16 cellular contexts compared by ENCODE assay signal in the genomic region with DNA sequence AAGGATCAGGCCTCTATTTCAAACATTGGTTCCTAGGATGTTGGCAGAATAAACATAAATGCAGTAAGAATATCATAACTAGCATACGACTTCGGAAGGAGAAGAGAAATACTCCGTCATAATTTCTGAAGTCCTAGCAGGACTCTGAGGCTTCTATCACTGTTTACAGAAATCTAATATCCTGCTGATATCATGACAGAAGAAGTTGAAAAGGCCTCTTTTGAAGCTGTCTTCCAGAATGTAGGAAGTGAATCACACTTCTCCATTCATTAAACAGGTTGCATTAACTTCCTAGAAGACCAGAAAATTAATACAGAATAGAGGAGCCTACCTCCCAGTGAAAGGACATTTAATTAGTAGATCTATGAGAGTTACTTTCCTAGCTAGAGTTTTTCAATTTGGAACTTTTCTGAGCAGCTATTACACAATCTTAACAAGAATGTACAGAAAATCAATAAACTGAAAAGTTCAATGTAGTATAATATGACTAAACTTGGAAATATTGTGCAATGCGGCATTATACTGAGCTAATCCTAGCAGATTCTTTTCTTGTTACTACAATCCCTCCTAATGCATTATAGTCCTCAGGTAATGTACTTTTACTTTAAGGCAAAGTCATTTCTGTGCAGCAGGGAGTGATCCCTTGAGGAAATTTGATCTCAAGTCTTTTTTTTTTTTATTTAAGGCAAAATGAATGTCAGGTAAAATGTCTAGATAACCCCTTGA.
"Had no signal": no experiment of that assay in that cellular context is flagged by ENCODE, and none has a peak within 500 bp of the region (broad histone marks: within the 10 kb centered on the region; RNA-seq: fewer than 3 reads in every experiment).

No MANE protein-coding gene starts in this region.

- H3K27ac Mint-ChIP-seq: activated T-helper 2 cell treated with anti-CD3 and anti-CD28 coated beads, Interferon-gamma antibody, Interleukin-2, Interleukin-4, amounts not matched to agents 10 μg/mL and 5 μg/mL and 100 μg/mL, durations not matched to agents 14 hours and 24 hours and 36 hours; dendritic cell treated with granulocyte-macrophage colony-stimulating factor and Interleukin-4, amounts not matched to agents 40 ng/mL and 50 ng/mL, for 4 days; effector memory CD8-positive, alpha-beta T cell; nephron; progenitor cell of endocrine pancreas; T-helper 17 cell had no signal

- H3K9me3 ChIP-seq: adrenal gland, body of pancreas, thyroid gland had no signal

- H3K4me1 ChIP-seq: adrenal gland, body of pancreas, heart left ventricle, left ventricle myocardium inferior, thyroid gland had no signal

- H3K4me3 ChIP-seq: adrenal gland, body of pancreas, heart left ventricle, left ventricle myocardium inferior, thyroid gland had no signal

- H3K4me1 Mint-ChIP-seq: nephron, T-helper 17 cell had no signal

- H3K27me3 ChIP-seq: adrenal gland, body of pancreas, heart left ventricle, thyroid gland had no signal

- H3K4me3 Mint-ChIP-seq: dendritic cell treated with granulocyte-macrophage colony-stimulating factor and Interleukin-4, amounts not matched to agents 40 ng/mL and 50 ng/mL, for 4 days; effector memory CD8-positive, alpha-beta T cell; nephron; T-helper 17 cell had no signal

- H3K36me3 ChIP-seq: adrenal gland, heart left ventricle, left ventricle myocardium inferior, thyroid gland had no signal

- DNase-seq: activated CD4-positive, alpha-beta T cell treated with anti-CD3 and anti-CD28 coated beads, Interleukin-2, amount 50 U/mL, for 1 hour; activated naive CD4-positive, alpha-beta T cell treated with anti-CD3 and anti-CD28 coated beads, Interleukin-2, amount 50 U/mL, for 16 hours; activated T-cell treated with anti-CD3 and anti-CD28 coated beads for 4 hours; adrenal gland; body of pancreas; effector memory CD8-positive, alpha-beta T cell; heart left ventricle; left ventricle myocardium inferior; mesendoderm; occipital lobe; T-helper 17 cell; thyroid gland had no signal

- H3K27ac ChIP-seq: adrenal gland, body of pancreas, heart left ventricle, left ventricle myocardium inferior, thyroid gland had no signal

- H3K27me3 Mint-ChIP-seq: dendritic cell treated with granulocyte-macrophage colony-stimulating factor and Interleukin-4, amounts not matched to agents 40 ng/mL and 50 ng/mL, for 4 days had no signal

- H3K9me3 Mint-ChIP-seq: activated T-helper 2 cell treated with anti-CD3 and anti-CD28 coated beads, Interferon-gamma antibody, Interleukin-2, Interleukin-4, amounts not matched to agents 10 μg/mL and 5 μg/mL and 100 μg/mL, durations not matched to agents 14 hours and 24 hours and 36 hours; dendritic cell treated with granulocyte-macrophage colony-stimulating factor and Interleukin-4, amounts not matched to agents 40 ng/mL and 50 ng/mL, for 4 days had no signal
